ENCODE assay signal across 9 cellular contexts in genomic region chr20:58634121-58634817, GRCh38. TPM values are rescaled to one million over a fixed set of nuclear protein-coding genes. Genes with fewer than 3 reads are reported as not detected.
A peak's percentile ranks its signal among the peaks of the same experiment; 100 is the strongest.
DNase-seq lines count a peak whose midpoint lies in the region; ATAC-seq and TF ChIP-seq lines count a peak whose summit lies in the region.
"Had no signal": no experiment of that assay in that cellular context is flagged by ENCODE, and none has a peak within 500 bp of the region (broad histone marks: within the 10 kb centered on the region; RNA-seq: fewer than 3 reads in every experiment).

No MANE protein-coding gene starts in this region.

- H3K27me3 Mint-ChIP-seq in glutamatergic neuron (ENCODE audit: unreplicated experiment), result no peaks in the 10 kb centered on the region
- H3K27me3 Mint-ChIP-seq in stimulated activated memory B cell treated with anti-CD40 and anti-IgM and Interleukin-4, amounts not matched to agents 10 μg/mL and 1 μg/mL and 100 μg/mL, for 72 hours, result peaks cover 61% of the 10 kb centered on the region

- no peaks in the 10 kb centered on the region for H4K20me1 ChIP-seq in PC-3 (ENCODE audit: low read length)

- no peaks in the 10 kb centered on the region for H3K27me3 ChIP-seq in PC-3 (ENCODE audit: low read length)
- H3K27me3 ChIP-seq: cardiac muscle cell had no signal

- TF ChIP-seq CTCF in glutamatergic neuron (IDR thresholded peaks at IDR 0.05; ENCODE audit: partially characterized antibody, unreplicated experiment) (no peak), PC-3 (conservative IDR thresholded peaks at IDR 0.05; ENCODE audit: low read depth, low read length) (no peak)

- H3K9me3 ChIP-seq in PC-3 (ENCODE audit: low read length), result no peaks in the 10 kb centered on the region
- H3K9me3 ChIP-seq: heart left ventricle had no signal

- POLR2A ChIA-PET in PC-3 (lab: Charles Lee; ENCODE audit: unreplicated experiment), result no interaction called here

- intact Hi-C loops in PC-3 (cut with micrococcal nuclease), result no loop called here

- BruUV-seq in PC-3 (replicated peaks; lab: Mats Ljungman, UMichigan), result no TSS peak

- peaks cover 9% of the 10 kb centered on the region for H3K4me1 Mint-ChIP-seq in glutamatergic neuron (ENCODE audit: low read depth, unreplicated experiment)
- H3K4me1 Mint-ChIP-seq in stimulated activated memory B cell treated with anti-CD40 and anti-IgM and Interleukin-4, amounts not matched to agents 10 μg/mL and 1 μg/mL and 100 μg/mL, for 72 hours, result peaks cover 19% of the 10 kb centered on the region

- H3K4me2 ChIP-seq in PC-3 (ENCODE audit: low read length), result no peak overlapping the region

- ATAC-seq in GM21360 (IDR thresholded peaks at IDR 0.05; ENCODE audit: unreplicated experiment), result peak; percentile 38
- peak; percentile 75 for ATAC-seq in stimulated activated memory B cell treated with anti-CD40 and anti-IgM and Interleukin-4, amounts not matched to agents 10 μg/mL and 1 μg/mL and 100 μg/mL, for 72 hours
- ATAC-seq in PC-3, result no peak
- no peak for ATAC-seq in HG02798 (IDR thresholded peaks at IDR 0.05; ENCODE audit: poor library complexity, unreplicated experiment)

- H3K4me3 Mint-ChIP-seq in glutamatergic neuron (ENCODE audit: unreplicated experiment), result no peak overlapping the region
- H3K4me3 Mint-ChIP-seq in stimulated activated memory B cell treated with anti-CD40 and anti-IgM and Interleukin-4, amounts not matched to agents 10 μg/mL and 1 μg/mL and 100 μg/mL, for 72 hours, result peak overlapping the region; percentile 61

- no peaks in the 10 kb centered on the region for H3K36me3 Mint-ChIP-seq in glutamatergic neuron (ENCODE audit: unreplicated experiment)
- no peaks in the 10 kb centered on the region for H3K36me3 Mint-ChIP-seq in stimulated activated memory B cell treated with anti-CD40 and anti-IgM and Interleukin-4, amounts not matched to agents 10 μg/mL and 1 μg/mL and 100 μg/mL, for 72 hours

- H3K9ac ChIP-seq in PC-3 (ENCODE audit: low read length), result no peak overlapping the region

- in situ Hi-C loops in ACHN (cut with HindIII; ENCODE audit: low pct_ligation_motif_present, low pct_unique_long_range_greater_than_20kb, low sequenced_read_pairs), result no loop called here

- no peaks in the 10 kb centered on the region for H3K9me2 ChIP-seq in PC-3 (replicated peaks; ENCODE audit: low read length)

- H3K4me3 ChIP-seq in PC-3 (ENCODE audit: low read length), result no peak overlapping the region
- H3K4me3 ChIP-seq: cardiac muscle cell, heart left ventricle had no signal

- H3K27ac Mint-ChIP-seq in glutamatergic neuron (ENCODE audit: unreplicated experiment), result no peak overlapping the region
- H3K27ac Mint-ChIP-seq in stimulated activated memory B cell treated with anti-CD40 and anti-IgM and Interleukin-4, amounts not matched to agents 10 μg/mL and 1 μg/mL and 100 μg/mL, for 72 hours, result peak overlapping the region; percentile 84

- H2AFZ ChIP-seq in PC-3 (ENCODE audit: low read length), result no peak overlapping the region

- H3K27ac ChIP-seq in PC-3 (ENCODE audit: low read length), result no peak overlapping the region
- H3K27ac ChIP-seq: cardiac muscle cell had no signal

- CTCF ChIA-PET in PC-3 (lab: Charles Lee), result no interaction called here

- peaks cover 7% of the 10 kb centered on the region for H3K9me3 Mint-ChIP-seq in glutamatergic neuron (ENCODE audit: unreplicated experiment)
- H3K9me3 Mint-ChIP-seq in stimulated activated memory B cell treated with anti-CD40 and anti-IgM and Interleukin-4, amounts not matched to agents 10 μg/mL and 1 μg/mL and 100 μg/mL, for 72 hours, result no peaks in the 10 kb centered on the region

- DNase-seq in activated CD8-positive, alpha-beta memory T cell treated with anti-CD3 and anti-CD28 coated beads for 24 hours, result peak; percentile 76
- DNase-seq in glutamatergic neuron (peak; percentile 11), ACHN (no peak), PC-3 (no peak)

- H3K36me3 ChIP-seq in PC-3 (ENCODE audit: low read depth, low read length), result no peaks in the 10 kb centered on the region
- H3K36me3 ChIP-seq: cardiac muscle cell, heart left ventricle had no signal

- H3K79me2 ChIP-seq in PC-3 (ENCODE audit: low read length), result no peaks in the 10 kb centered on the region

- peaks cover 18% of the 10 kb centered on the region for H3K4me1 ChIP-seq in PC-3 (ENCODE audit: insufficient read depth, low read length)

- no peaks in the 10 kb centered on the region for H3F3A ChIP-seq in PC-3 (ENCODE audit: low read length, unreplicated experiment)

RNA-seq across cellular contexts. Expression of gene STX16, which starts 16.8 kb away (rescaled TPM):
- total RNA-seq in glutamatergic neuron (ENCODE audit: unreplicated experiment), result 71.2 TPM
- total RNA-seq in PC-3 (2014; rRNA removed), result 44.2 and 47.1 TPM in 2 replicates

RNA-seq across cellular contexts. Expression of gene NPEPL1, which starts 58.3 kb away (rescaled TPM):
- 43.2 TPM for total RNA-seq in glutamatergic neuron (ENCODE audit: unreplicated experiment)
- 49.7 and 53.1 TPM in 2 replicates for total RNA-seq in PC-3 (2014; rRNA removed)

Comparison
In these comparisons a context has a peak if more than half of its experiments do, and no peak if none do; other contexts are left out.
1. ATAC-seq: peak in GM21360 (single experiment) and stimulated activated memory B cell treated with anti-CD40 and anti-IgM and Interleukin-4, amounts not matched to agents 10 μg/mL and 1 μg/mL and 100 μg/mL, for 72 hours (single experiment); none in PC-3 (single experiment) and HG02798 (single experiment).
2. DNase-seq: peak in activated CD8-positive, alpha-beta memory T cell treated with anti-CD3 and anti-CD28 coated beads for 24 hours (single experiment) and glutamatergic neuron (single experiment); none in ACHN (single experiment) and PC-3 (single experiment).